ENCODE assay signal across 20 cellular contexts in genomic region chr6:167450631-167451030, GRCh38.
"Had no signal": no experiment of that assay in that cellular context is flagged by ENCODE, and none has a peak within 500 bp of the region (broad histone marks: within the 10 kb centered on the region; RNA-seq: fewer than 3 reads in every experiment).

No MANE protein-coding gene starts in this region.

- DNase-seq: activated CD4-positive, alpha-beta T cell treated with anti-CD3 and anti-CD28 coated beads for 1 hour; activated naive CD4-positive, alpha-beta T cell; activated T-cell treated with anti-CD3 and anti-CD28 coated beads, Interleukin-2, amount 50 U/mL, for 1 hour; central memory CD4-positive, alpha-beta T cell; esophagus squamous epithelium; gastrocnemius medialis; heart left ventricle; islet precursor cell; left cardiac atrium; nephron progenitor cell; nucleus accumbens; posterior cingulate gyrus; stimulated activated CD4-positive, alpha-beta T cell treated with anti-CD3 and anti-CD28 coated beads, Interleukin-15, amount 100 ng/mL, for 24 hours; stomach; T-helper 9 cell had no signal

- ATAC-seq: gastrocnemius medialis; heart left ventricle; left cardiac atrium; sciatic nerve; stimulated activated memory B cell treated with anti-CD40 and anti-IgM and Interleukin-4, amounts not matched to agents 10 μg/mL and 1 μg/mL and 100 μg/mL, for 72 hours had no signal

- H3K27me3 ChIP-seq: esophagus squamous epithelium, gastrocnemius medialis, heart left ventricle, stomach, suprapubic skin, tibial nerve had no signal

- H3K36me3 ChIP-seq: esophagus squamous epithelium, gastrocnemius medialis, heart left ventricle, stomach, suprapubic skin, tibial nerve had no signal

- H3K9me3 ChIP-seq: esophagus squamous epithelium, gastrocnemius medialis, heart left ventricle, stomach, suprapubic skin, tibial nerve had no signal

- H3K4me3 ChIP-seq: esophagus squamous epithelium, gastrocnemius medialis, heart left ventricle, smooth muscle cell, stomach, suprapubic skin, tibial nerve had no signal
